ENCODE assay signal across 8 cellular contexts in genomic region chr7:37234928-37235327, GRCh38.
A peak's percentile ranks its signal among the peaks of the same experiment; 100 is the strongest.
DNase-seq lines count a peak whose midpoint lies in the region; ATAC-seq, FAIRE-seq and TF ChIP-seq lines count a peak whose summit lies in the region.

No MANE protein-coding gene starts in this region.

- TF ChIP-seq CTCF in CD4-positive, alpha-beta T cell (IDR thresholded peaks at IDR 0.05): peak; percentile 49
- peak; percentile 52 for TF ChIP-seq CTCF in activated CD8-positive, alpha-beta T cell treated with anti-CD3 and anti-CD28 coated beads for 36 hours (IDR thresholded peaks at IDR 0.05)
- TF ChIP-seq CTCF in kidney (IDR thresholded peaks at IDR 0.05; ENCODE audit: borderline replicate concordance, extremely low read depth, insufficient read depth): peak; percentile 56

- POLR2A ChIA-PET in CD4-positive, alpha-beta T cell (lab: Charles Lee): interaction anchor here (1.0 to 2.0 kb wide), 2 partner anchors 118 to 213 kb away, joined by 5 to 13 read pairs; partner anchors contain the start of gene ELMO1
- POLR2A ChIA-PET in HEK293T (lab: Yijun Ruan, JAX): no interaction called here
- POLR2A ChIA-PET in activated CD8-positive, alpha-beta T cell treated with anti-CD3 and anti-CD28 coated beads for 36 hours (lab: Charles Lee): no interaction called here

- FAIRE-seq in kidney (lab: Jason Lieb, UNC): peak; percentile 84

- CTCF ChIA-PET in CD4-positive, alpha-beta T cell (lab: Charles Lee): interaction anchor here (0.7 to 3.4 kb wide), 8 partner anchors 12 to 274 kb away, joined by 3 to 16 read pairs (median 4); no protein-coding TSS in a partner anchor
- CTCF ChIA-PET in HEK293T (lab: Yijun Ruan, JAX): interaction anchor here (0.7 kb wide), 1 partner anchor 17 kb away, joined by 4 read pairs; no protein-coding TSS in a partner anchor
- CTCF ChIA-PET in activated CD8-positive, alpha-beta T cell treated with anti-CD3 and anti-CD28 coated beads for 36 hours (lab: Charles Lee): interaction anchor here (0.6 to 4.4 kb wide), 19 partner anchors 11 to 277 kb away, joined by 3 to 40 read pairs (median 4); no protein-coding TSS in a partner anchor

- no peak overlapping the region for H3K27ac Mint-ChIP-seq in CD4-positive, alpha-beta T cell
- H3K27ac Mint-ChIP-seq in activated CD8-positive, alpha-beta T cell treated with anti-CD3 and anti-CD28 coated beads for 36 hours: no peak overlapping the region

- H3K9ac ChIP-seq in kidney (ENCODE audit: low read length in 2 of 2): no peak overlapping the region

- H3K27ac ChIP-seq in CD4-positive, alpha-beta T cell (ENCODE audit: low read depth, low read length): no peak overlapping the region
- no peak overlapping the region for H3K27ac ChIP-seq in kidney (ENCODE audit: low read depth in 2 of 2, low read length in 2 of 2)

- H3K4me3 ChIP-seq in kidney (ENCODE audit: low read length in 2 of 2): no peak overlapping the region

- H3K36me3 ChIP-seq in kidney (ENCODE audit: control insufficient read depth in 1 of 2, insufficient read depth in 2 of 2, low read length in 2 of 2): no peaks in the 10 kb centered on the region

- H3K9me3 ChIP-seq in CD4-positive, alpha-beta T cell (ENCODE audit: control insufficient read depth, low read length): no peaks in the 10 kb centered on the region
- H3K9me3 ChIP-seq in kidney (ENCODE audit: control insufficient read depth in 1 of 2, low read length in 2 of 2): no peaks in the 10 kb centered on the region

- H3K4me3 Mint-ChIP-seq in CD4-positive, alpha-beta T cell: no peak overlapping the region
- no peak overlapping the region for H3K4me3 Mint-ChIP-seq in activated CD8-positive, alpha-beta T cell treated with anti-CD3 and anti-CD28 coated beads for 36 hours

- ATAC-seq in CD4-positive, alpha-beta T cell (ENCODE audit: poor library complexity): no peak
- ATAC-seq in activated CD8-positive, alpha-beta T cell treated with anti-CD3 and anti-CD28 coated beads for 36 hours: no peak

- peak in 2 of 10 experiments; percentile 5 to 12 for DNase-seq in CD4-positive, alpha-beta T cell
- DNase-seq in HEK293T (ENCODE audit: extremely low spot score): peak; percentile 25
- DNase-seq in activated CD8-positive, alpha-beta T cell treated with anti-CD3 and anti-CD28 coated beads for 36 hours: peak; percentile 14
- DNase-seq in kidney: no peak
- DNase-seq in stimulated activated CD8-positive, alpha-beta memory T cell treated with anti-CD3 and anti-CD28 coated beads, Interleukin-4, amount 100 ng/mL, for 48 hours: no peak
- DNase-seq in mesenteric fat pad (ENCODE audit: low spot score): no peak
- DNase-seq in OCI-M2 (lab: John Stamatoyannopoulos, UW; ENCODE audit: unreplicated experiment): no peak
- DNase-seq in NCI-H146 (lab: John Stamatoyannopoulos, UW): no peak

- peaks cover 33% of the 10 kb centered on the region for H3K4me1 Mint-ChIP-seq in CD4-positive, alpha-beta T cell (ENCODE audit: low read depth)
- H3K4me1 Mint-ChIP-seq in activated CD8-positive, alpha-beta T cell treated with anti-CD3 and anti-CD28 coated beads for 36 hours (ENCODE audit: low read depth): peaks cover 12% of the 10 kb centered on the region

- intact Hi-C loops in CD4-positive, alpha-beta T cell (cut with DNase I, micrococcal nuclease): loop anchor here (1.0 to 10.0 kb wide), 7 partner anchors 118 to 600 kb away; partner anchors contain the start of gene ELMO1 (in 1 of the 2)
- intact Hi-C loops in activated CD8-positive, alpha-beta T cell treated with anti-CD3 and anti-CD28 coated beads for 36 hours (cut with micrococcal nuclease): loop anchor here (10.0 kb wide), 3 partner anchors 120 to 270 kb away; partner anchors contain the start of gene ELMO1
- intact Hi-C loops in kidney (cut with DNase I): no loop called here

- peaks cover 31% of the 10 kb centered on the region for H3K36me3 Mint-ChIP-seq in CD4-positive, alpha-beta T cell (ENCODE audit: low read depth)
- peaks cover 13% of the 10 kb centered on the region for H3K36me3 Mint-ChIP-seq in activated CD8-positive, alpha-beta T cell treated with anti-CD3 and anti-CD28 coated beads for 36 hours (ENCODE audit: low read depth)

- no peaks in the 10 kb centered on the region for H3K9me3 Mint-ChIP-seq in CD4-positive, alpha-beta T cell
- no peaks in the 10 kb centered on the region for H3K9me3 Mint-ChIP-seq in activated CD8-positive, alpha-beta T cell treated with anti-CD3 and anti-CD28 coated beads for 36 hours

- H3K4me1 ChIP-seq in kidney (ENCODE audit: control insufficient read depth in 1 of 2, insufficient read depth in 1 of 2, low read depth in 1 of 2, low read length in 2 of 2): no peaks in the 10 kb centered on the region

- no peaks in the 10 kb centered on the region for H3K27me3 Mint-ChIP-seq in CD4-positive, alpha-beta T cell
- H3K27me3 Mint-ChIP-seq in activated CD8-positive, alpha-beta T cell treated with anti-CD3 and anti-CD28 coated beads for 36 hours: no peaks in the 10 kb centered on the region

- H3K27me3 ChIP-seq in CD4-positive, alpha-beta T cell (ENCODE audit: control insufficient read depth, insufficient read depth, low read length): no peaks in the 10 kb centered on the region

TF ChIP-seq in HEK293T, 16 proteins besides CTCF, POLR2A, EP300 and RAD21:
- no peak for TF ChIP-seq LEF1 (IDR thresholded peaks at IDR 0.05; ENCODE audit: borderline replicate concordance)
- no peak for TF ChIP-seq FOXM1 (IDR thresholded peaks at IDR 0.05; ENCODE audit: borderline replicate concordance)
- TF ChIP-seq SUZ12 (IDR thresholded peaks at IDR 0.05): no peak
- no peak for TF ChIP-seq TARDBP (IDR thresholded peaks at IDR 0.05)
- TF ChIP-seq FOXK2 (IDR thresholded peaks at IDR 0.05): no peak
- no peak for TF ChIP-seq ZNF384 (IDR thresholded peaks at IDR 0.05)
- no peak for TF ChIP-seq PKNOX1 (IDR thresholded peaks at IDR 0.05)

Comparison
In these comparisons a context has a peak if more than half of its experiments do, and no peak if none do; other contexts are left out.
1. DNase-seq: peak in HEK293T (single experiment) and activated CD8-positive, alpha-beta T cell treated with anti-CD3 and anti-CD28 coated beads for 36 hours (single experiment); none in kidney (single experiment), stimulated activated CD8-positive, alpha-beta memory T cell treated with anti-CD3 and anti-CD28 coated beads, Interleukin-4, amount 100 ng/mL, for 48 hours (single experiment), mesenteric fat pad (single experiment), OCI-M2 (single experiment) and NCI-H146 (single experiment).
2. Peak in every context shown above with its lines, with median percentiles within 50 percentile points of each other: CTCF ChIP-seq.